Comparison of ENCODE assay signal across 22 cellular contexts in genomic region chr12:27754795-27755194, GRCh38. TPM values are rescaled to one million over a fixed set of nuclear protein-coding genes. Genes with fewer than 3 reads are reported as not detected.
"Had no signal": no experiment of that assay in that cellular context is flagged by ENCODE, and none has a peak within 500 bp of the region (broad histone marks: within the 10 kb centered on the region; RNA-seq: fewer than 3 reads in every experiment).

No MANE protein-coding gene starts in this region.

- H3K27me3 ChIP-seq: gastrocnemius medialis, neutrophil, suprapubic skin had no signal

- H3K9me3 Mint-ChIP-seq: activated B cell treated with CpG ODN at 0.5 μM for 24 hours; activated CD8-positive, alpha-beta T cell treated with anti-CD3 and anti-CD28 coated beads for 36 hours; activated T-helper 17 cell treated with anti-CD3 and anti-CD28 coated beads, Interleukin-2, amount 50 U/mL, for 72 hours; central memory CD8-positive, alpha-beta T cell; natural killer cell treated with Interleukin-12 subunit alpha and Interleukin-12 subunit beta and Interleukin-15 and Interleukin-18, amount 100 ng/mL, for 72 hours; stimulated activated naive CD8-positive, alpha-beta T cell treated with anti-CD3 and anti-CD28 coated beads, Interleukin-15, Interleukin-2, amounts not matched to agents 100 ng/mL and 50 ng/mL, for 24 hours; type B pancreatic cell had no signal

- H3K27ac ChIP-seq: gastrocnemius medialis, neutrophil, suprapubic skin had no signal

- H3K27me3 Mint-ChIP-seq: activated B cell treated with CpG ODN at 0.5 μM for 24 hours; activated CD8-positive, alpha-beta T cell treated with anti-CD3 and anti-CD28 coated beads for 36 hours; activated T-helper 17 cell treated with anti-CD3 and anti-CD28 coated beads, Interleukin-2, amount 50 U/mL, for 72 hours; central memory CD8-positive, alpha-beta T cell; natural killer cell treated with Interleukin-12 subunit alpha and Interleukin-12 subunit beta and Interleukin-15 and Interleukin-18, amount 100 ng/mL, for 72 hours; stimulated activated naive CD8-positive, alpha-beta T cell treated with anti-CD3 and anti-CD28 coated beads, Interleukin-15, Interleukin-2, amounts not matched to agents 100 ng/mL and 50 ng/mL, for 24 hours; type B pancreatic cell had no signal

- DNase-seq: activated B cell treated with CpG ODN at 0.5 μM for 24 hours; activated CD4-positive, alpha-beta T cell treated with anti-CD3 and anti-CD28 coated beads for 48 hours; activated CD8-positive, alpha-beta T cell treated with anti-CD3 and anti-CD28 coated beads for 36 hours; activated naive CD4-positive, alpha-beta T cell treated with Interleukin-2 at 50 U/mL for 16 hours; activated T-cell treated with anti-CD3 and anti-CD28 coated beads, Interleukin-2, amount 50 U/mL, for 1 hour; aorta; effector CD8-positive, alpha-beta T cell; gastrocnemius medialis; head of caudate nucleus; T-helper 1 cell; T-helper 9 cell had no signal

- H3K4me3 ChIP-seq: gastrocnemius medialis, suprapubic skin had no signal

- H3K4me1 Mint-ChIP-seq: activated B cell treated with CpG ODN at 0.5 μM for 24 hours; activated T-helper 17 cell treated with anti-CD3 and anti-CD28 coated beads, Interleukin-2, amount 50 U/mL, for 72 hours; central memory CD8-positive, alpha-beta T cell had no signal

- ATAC-seq: activated CD8-positive, alpha-beta T cell treated with anti-CD3 and anti-CD28 coated beads for 36 hours; activated T-helper 17 cell treated with anti-CD3 and anti-CD28 coated beads, Interleukin-2, amount 50 U/mL, for 72 hours; esophagus mucosa; gastrocnemius medialis; natural killer cell treated with Interleukin-12 subunit alpha and Interleukin-12 subunit beta and Interleukin-15 and Interleukin-18, amount 100 ng/mL, for 72 hours had no signal

- H3K4me1 ChIP-seq: gastrocnemius medialis, suprapubic skin had no signal

- H3K4me3 Mint-ChIP-seq: activated B cell treated with CpG ODN at 0.5 μM for 24 hours; activated CD8-positive, alpha-beta T cell treated with anti-CD3 and anti-CD28 coated beads for 36 hours; activated T-helper 17 cell treated with anti-CD3 and anti-CD28 coated beads, Interleukin-2, amount 50 U/mL, for 72 hours; central memory CD8-positive, alpha-beta T cell; natural killer cell treated with Interleukin-12 subunit alpha and Interleukin-12 subunit beta and Interleukin-15 and Interleukin-18, amount 100 ng/mL, for 72 hours; stimulated activated naive CD8-positive, alpha-beta T cell treated with anti-CD3 and anti-CD28 coated beads, Interleukin-15, Interleukin-2, amounts not matched to agents 100 ng/mL and 50 ng/mL, for 24 hours; type B pancreatic cell had no signal

- H3K27ac Mint-ChIP-seq: activated B cell treated with CpG ODN at 0.5 μM for 24 hours; activated CD8-positive, alpha-beta T cell treated with anti-CD3 and anti-CD28 coated beads for 36 hours; activated T-helper 17 cell treated with anti-CD3 and anti-CD28 coated beads, Interleukin-2, amount 50 U/mL, for 72 hours; natural killer cell treated with Interleukin-12 subunit alpha and Interleukin-12 subunit beta and Interleukin-15 and Interleukin-18, amount 100 ng/mL, for 72 hours; stimulated activated naive CD8-positive, alpha-beta T cell treated with anti-CD3 and anti-CD28 coated beads, Interleukin-15, Interleukin-2, amounts not matched to agents 100 ng/mL and 50 ng/mL, for 24 hours; type B pancreatic cell had no signal

- H3K9me3 ChIP-seq: gastrocnemius medialis, neutrophil, suprapubic skin had no signal

RNA-seq across cellular contexts. Expression of gene MANSC4, which starts 25.2 kb away (rescaled TPM):
- total RNA-seq: activated B cell treated with CpG ODN at 0.5 μM for 24 hours; activated CD8-positive, alpha-beta T cell treated with anti-CD3 and anti-CD28 coated beads for 36 hours; activated T-helper 17 cell treated with anti-CD3 and anti-CD28 coated beads, Interleukin-2, amount 50 U/mL, for 72 hours; aorta; esophagus mucosa; gastrocnemius medialis; kidney epithelial cell; lower leg skin; natural killer cell treated with Interleukin-12 subunit alpha and Interleukin-12 subunit beta and Interleukin-15 and Interleukin-18, amount 100 ng/mL, for 72 hours; posterior vena cava; suprapubic skin had no signal

RNA-seq across cellular contexts. Expression of gene REP15, which starts 58.5 kb away (rescaled TPM):
- total RNA-seq: activated CD8-positive, alpha-beta T cell treated with anti-CD3 and anti-CD28 coated beads for 36 hours had no signal
